21 cellular contexts compared by ENCODE assay signal in the genomic region with DNA sequence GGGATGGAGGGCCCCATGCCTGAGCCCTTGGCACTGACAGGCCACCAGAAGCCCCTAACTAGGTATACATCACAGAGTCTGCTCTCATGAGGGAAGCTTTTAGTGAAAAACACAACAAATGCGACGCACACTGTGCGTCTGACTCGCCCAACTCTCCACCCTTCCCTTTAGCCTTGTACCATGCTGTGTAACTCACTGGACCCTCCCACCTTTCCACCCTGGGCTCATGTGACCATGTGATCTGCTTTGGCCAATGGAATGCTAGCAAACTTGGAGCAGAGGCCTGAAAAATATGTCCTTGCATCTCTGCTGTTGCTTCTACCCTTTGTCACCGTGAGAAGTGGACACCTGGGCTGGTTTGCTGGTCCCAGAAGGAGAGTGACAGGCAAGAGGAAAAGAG. TPM values are rescaled to one million over a fixed set of nuclear protein-coding genes. Genes with fewer than 3 reads are reported as not detected.
"Had no signal": no experiment of that assay in that cellular context is flagged by ENCODE, and none has a peak within 500 bp of the region (broad histone marks: within the 10 kb centered on the region; RNA-seq: fewer than 3 reads in every experiment).

No MANE protein-coding gene starts in this region.

- H3K9me3 ChIP-seq: esophagus squamous epithelium, heart right ventricle, ovary, psoas muscle had no signal

- H3K4me3 ChIP-seq: cardiac muscle cell, esophagus squamous epithelium, heart right ventricle, ovary, psoas muscle, skin epidermis had no signal

- H3K27ac ChIP-seq: cardiac muscle cell, esophagus squamous epithelium, ovary, psoas muscle, skin epidermis had no signal

- H3K36me3 ChIP-seq: ovary had no signal

- H3K27ac Mint-ChIP-seq: activated naive CD8-positive, alpha-beta T cell treated with anti-CD3 and anti-CD28 coated beads for 36 hours; activated T-cell treated with anti-CD3 and anti-CD28 coated beads, Interleukin-2, amount 50 U/mL, for 72 hours; memory B cell; type B pancreatic cell had no signal

- H3K27me3 Mint-ChIP-seq: activated naive CD8-positive, alpha-beta T cell treated with anti-CD3 and anti-CD28 coated beads for 36 hours; memory B cell; stimulated activated naive CD8-positive, alpha-beta T cell treated with anti-CD3 and anti-CD28 coated beads, Interleukin-15, Interleukin-2, amounts not matched to agents 100 ng/mL and 50 ng/mL, for 24 hours; type B pancreatic cell had no signal

- ATAC-seq: activated CD4-positive, CD25-positive, alpha-beta regulatory T cell treated with anti-CD3 and anti-CD28 coated beads, Interleukin-2, amount 50 U/mL, for 24 hours; activated T-cell treated with anti-CD3 and anti-CD28 coated beads, Interleukin-2, amount 50 U/mL, for 72 hours; heart right ventricle; left ventricle myocardium superior; psoas muscle; right cardiac atrium had no signal

- H3K4me3 Mint-ChIP-seq: activated naive CD8-positive, alpha-beta T cell treated with anti-CD3 and anti-CD28 coated beads for 36 hours; activated T-cell treated with anti-CD3 and anti-CD28 coated beads, Interleukin-2, amount 50 U/mL, for 72 hours; immature natural killer cell; memory B cell; stimulated activated naive CD8-positive, alpha-beta T cell treated with anti-CD3 and anti-CD28 coated beads, Interleukin-15, Interleukin-2, amounts not matched to agents 100 ng/mL and 50 ng/mL, for 24 hours; type B pancreatic cell had no signal

- DNase-seq: activated CD4-positive, alpha-beta T cell treated with anti-CD3 and anti-CD28 coated beads, Interleukin-2, amount 50 U/mL, for 1 hour; activated naive CD8-positive, alpha-beta T cell treated with anti-CD3 and anti-CD28 coated beads for 36 hours; activated T-cell treated with anti-CD3 and anti-CD28 coated beads, Interleukin-2, amount 50 U/mL, for 72 hours; amniotic stem cell; dermis blood vessel endothelial cell; effector memory CD4-positive, alpha-beta T cell; esophagus squamous epithelium; heart right ventricle; immature natural killer cell; kidney glomerular epithelial cell; left ventricle myocardium superior; ovary; psoas muscle; right cardiac atrium had no signal

- H3K9me3 Mint-ChIP-seq: activated naive CD8-positive, alpha-beta T cell treated with anti-CD3 and anti-CD28 coated beads for 36 hours; activated T-cell treated with anti-CD3 and anti-CD28 coated beads, Interleukin-2, amount 50 U/mL, for 72 hours; memory B cell; stimulated activated naive CD8-positive, alpha-beta T cell treated with anti-CD3 and anti-CD28 coated beads, Interleukin-15, Interleukin-2, amounts not matched to agents 100 ng/mL and 50 ng/mL, for 24 hours; type B pancreatic cell had no signal

- H3K27me3 ChIP-seq: cardiac muscle cell, esophagus squamous epithelium, heart right ventricle, ovary had no signal

RNA-seq across cellular contexts. Expression of a gene that starts 51.0 kb away (rescaled TPM):
- total RNA-seq: activated naive CD8-positive, alpha-beta T cell treated with anti-CD3 and anti-CD28 coated beads for 36 hours; cardiac muscle cell; chondrocyte; esophagus squamous epithelium; left ventricle myocardium superior; psoas muscle had no signal
- polyA plus RNA-seq: heart right ventricle, right cardiac atrium had no signal
